9 cellular contexts compared by ENCODE assay signal in genomic region chr4:112297495-112297894, GRCh38. TPM values are rescaled to one million over a fixed set of nuclear protein-coding genes. Genes with fewer than 3 reads are reported as not detected.
A peak's percentile ranks its signal among the peaks of the same experiment; 100 is the strongest.
DNase-seq lines count a peak whose midpoint lies in the region; ATAC-seq and TF ChIP-seq lines count a peak whose summit lies in the region.
"Had no signal": no experiment of that assay in that cellular context is flagged by ENCODE, and none has a peak within 500 bp of the region (broad histone marks: within the 10 kb centered on the region; RNA-seq: fewer than 3 reads in every experiment).

No MANE protein-coding gene starts in this region.

- no peaks in the 10 kb centered on the region for H3K9me3 ChIP-seq in Loucy (ENCODE audit: insufficient read depth, low read depth, low read length)

- peak overlapping the region; percentile 81 for H3K9ac ChIP-seq in Loucy (ENCODE audit: low read depth, low read length, poor library complexity, severe bottlenecking)

- H3F3A ChIP-seq in Loucy (ENCODE audit: low read depth) = 0 out of 2 replicates have a peak, but pooled peaks cover 2% of the 10 kb centered on the region

- H3K36me3 ChIP-seq in Loucy (ENCODE audit: insufficient read depth, low read length) = no peaks in the 10 kb centered on the region

- peak overlapping the region; percentile 77 for H3K4me2 ChIP-seq in Loucy (ENCODE audit: low read depth, low read length, poor library complexity, severe bottlenecking)

- H3K36me3 Mint-ChIP-seq in progenitor cell of endocrine pancreas (ENCODE audit: insufficient read depth) = no peaks in the 10 kb centered on the region

- H3K4me3 Mint-ChIP-seq in progenitor cell of endocrine pancreas (ENCODE audit: low read depth) = peak overlapping the region; percentile 14

- peaks cover 24% of the 10 kb centered on the region for H3K79me2 ChIP-seq in Loucy (ENCODE audit: insufficient read depth, low read length)

- H3K9me3 Mint-ChIP-seq in progenitor cell of endocrine pancreas (ENCODE audit: low read depth) = no peaks in the 10 kb centered on the region

- H3K27me3 Mint-ChIP-seq in progenitor cell of endocrine pancreas = peaks cover 6% of the 10 kb centered on the region

- H3K9me2 ChIP-seq in Loucy (replicated peaks; ENCODE audit: low read depth, low read length) = no peaks in the 10 kb centered on the region

- no peaks in the 10 kb centered on the region for H3K27me3 ChIP-seq in Loucy (ENCODE audit: insufficient read depth, low read length, poor library complexity, severe bottlenecking)

- TF ChIP-seq CTCF in GM12865 (IDR thresholded peaks at IDR 0.05; ENCODE audit: insufficient read depth, low read depth, low read length, missing control alignments) (no peak), Loucy (conservative IDR thresholded peaks at IDR 0.05; ENCODE audit: low read length) (no peak), epithelial cell of esophagus (IDR thresholded peaks at IDR 0.05; ENCODE audit: insufficient read depth, low read depth, low read length, missing control alignments) (no peak), progenitor cell of endocrine pancreas (IDR thresholded peaks at IDR 0.05; ENCODE audit: unreplicated experiment) (no peak)

- H3K4me1 ChIP-seq in Loucy (ENCODE audit: insufficient read depth, low read length, poor library complexity, severe bottlenecking) = peaks cover 46% of the 10 kb centered on the region

- no peaks in the 10 kb centered on the region for H3K4me1 Mint-ChIP-seq in progenitor cell of endocrine pancreas (ENCODE audit: low read depth)

- peak overlapping the region; percentile 81 for H3K4me3 ChIP-seq in GM12865 (ENCODE audit: low read depth, low read length)
- peak overlapping the region; percentile 78 for H3K4me3 ChIP-seq in Loucy (ENCODE audit: low read length, poor library complexity, severe bottlenecking)
- H3K4me3 ChIP-seq in epithelial cell of esophagus (ENCODE audit: low read length) = peak overlapping the region; percentile 58

- ATAC-seq in HG02970 (IDR thresholded peaks at IDR 0.05; ENCODE audit: low FRiP score, unreplicated experiment) = no peak

- H3K27ac Mint-ChIP-seq in progenitor cell of endocrine pancreas = no peak overlapping the region

- DNase-seq in GM12865 (ENCODE audit: low read depth) (no peak), epithelial cell of esophagus (ENCODE audit: low read depth) (no peak), progenitor cell of endocrine pancreas (ENCODE audit: low spot score, unreplicated experiment) (no peak), cerebellum (ENCODE audit: low spot score) (no peak), 8988T (no peak), AG08395 (ENCODE audit: low spot score) (no peak)
- DNase-seq: activated gamma-delta T cell had no signal

- no peaks in the 10 kb centered on the region for H4K20me1 ChIP-seq in Loucy (ENCODE audit: insufficient read depth, low read length, poor library complexity, severe bottlenecking)

- peak overlapping the region; percentile 83 for H2AFZ ChIP-seq in Loucy (ENCODE audit: low read length)

RNA-seq across cellular contexts. Expression of gene ALPK1, which starts 0.3 kb away (rescaled TPM):
- total RNA-seq in progenitor cell of endocrine pancreas (1.4 and 1.8 TPM in 2 replicates), cerebellum (7.2 TPM)

RNA-seq across cellular contexts. Expression of gene TIFA, which starts 11.8 kb away (rescaled TPM):
- total RNA-seq in progenitor cell of endocrine pancreas (10.4 TPM in 2 replicates), cerebellum (8.3 TPM)
